10 cellular contexts compared by ENCODE assay signal in the genomic region with DNA sequence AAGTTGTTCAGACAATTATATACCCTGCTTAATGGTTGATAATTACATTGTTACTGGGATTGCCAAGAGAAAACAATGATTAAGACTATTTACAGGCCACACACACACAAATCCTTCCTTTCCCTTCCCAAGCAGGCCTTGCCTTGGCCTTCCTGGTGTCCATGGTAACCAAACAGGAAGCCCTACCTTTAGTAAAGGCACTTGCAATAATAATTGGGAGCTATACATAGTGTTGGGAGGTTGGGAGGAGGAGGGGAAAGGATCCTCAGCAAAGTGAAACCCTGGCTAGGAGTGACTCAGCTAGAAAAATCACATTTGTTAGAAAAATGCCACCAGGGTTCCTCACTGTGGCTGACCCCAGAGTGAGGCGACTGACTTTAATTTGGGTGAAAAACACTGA.
DNase-seq lines count a peak whose midpoint lies in the region; ATAC-seq and TF ChIP-seq lines count a peak whose summit lies in the region.
"Had no signal": no experiment of that assay in that cellular context is flagged by ENCODE, and none has a peak within 500 bp of the region (broad histone marks: within the 10 kb centered on the region; RNA-seq: fewer than 3 reads in every experiment).

No MANE protein-coding gene starts in this region.

- no peaks in the 10 kb centered on the region for H3K36me3 Mint-ChIP-seq in nephron (ENCODE audit: low read depth)
- H3K36me3 Mint-ChIP-seq: activated naive CD4-positive, alpha-beta T cell treated with anti-CD3 and anti-CD28 coated beads, Interleukin-2, amount 50 U/mL, for 24 hours had no signal

- H3K27ac ChIP-seq in caudate nucleus (ENCODE audit: low read depth, low read length) = peak overlapping the region; percentile 79
- H3K27ac ChIP-seq: right lobe of liver had no signal

- peak overlapping the region; percentile 83 to 86 (median 85) for H3K27ac Mint-ChIP-seq in nephron
- H3K27ac Mint-ChIP-seq: activated naive CD4-positive, alpha-beta T cell treated with anti-CD3 and anti-CD28 coated beads, Interleukin-2, amount 50 U/mL, for 24 hours had no signal

- H3K9me3 Mint-ChIP-seq in nephron = no peaks in the 10 kb centered on the region
- H3K9me3 Mint-ChIP-seq: activated naive CD4-positive, alpha-beta T cell treated with anti-CD3 and anti-CD28 coated beads, Interleukin-2, amount 50 U/mL, for 24 hours had no signal

- no peak for TF ChIP-seq CTCF in nephron (IDR thresholded peaks at IDR 0.05; ENCODE audit: unreplicated experiment in 3 of 3)

- DNase-seq in DMS53 treated with DMSO at 0.1 percent for 48 hours (lab: John Stamatoyannopoulos, UW; ENCODE audit: unreplicated experiment) (peak; percentile 82), NCI-H2029 treated with DMSO at 0.1 percent for 48 hours (lab: John Stamatoyannopoulos, UW) (peak; percentile 65), caudate nucleus (lab: John Stamatoyannopoulos, UW) (peak in 2 of 61 donors; percentile 41), middle frontal gyrus (ENCODE audit: extremely low spot score, low spot score) (no peak), mesenteric fat pad (ENCODE audit: low spot score) (no peak), amniotic stem cell (lab: John Stamatoyannopoulos, UW) (no peak)
- DNase-seq: right lobe of liver had no signal

- peaks cover 48% of the 10 kb centered on the region for H3K4me1 Mint-ChIP-seq in nephron

- ATAC-seq in GM21528 (IDR thresholded peaks at IDR 0.05; ENCODE audit: low FRiP score, unreplicated experiment) = no peak

- H3K4me3 Mint-ChIP-seq in nephron = no peak overlapping the region
- H3K4me3 Mint-ChIP-seq: activated naive CD4-positive, alpha-beta T cell treated with anti-CD3 and anti-CD28 coated beads, Interleukin-2, amount 50 U/mL, for 24 hours had no signal

- H3K27me3 Mint-ChIP-seq in nephron (ENCODE audit: low read depth) = peaks cover 4% of the 10 kb centered on the region
- H3K27me3 Mint-ChIP-seq: activated naive CD4-positive, alpha-beta T cell treated with anti-CD3 and anti-CD28 coated beads, Interleukin-2, amount 50 U/mL, for 24 hours had no signal

Comparison
In these comparisons a context has a peak if more than half of its experiments do, and no peak if none do; other contexts are left out.
1. DNase-seq: peak in DMS53 treated with DMSO at 0.1 percent for 48 hours (single experiment) and NCI-H2029 treated with DMSO at 0.1 percent for 48 hours (single experiment); none in middle frontal gyrus (single experiment), mesenteric fat pad (single experiment) and amniotic stem cell (single experiment).